ENCODE assay signal across 13 cellular contexts in genomic region chr5:138985256-138985655, GRCh38.
DNase-seq lines count a peak whose midpoint lies in the region; ATAC-seq and TF ChIP-seq lines count a peak whose summit lies in the region.
"Had no signal": no experiment of that assay in that cellular context is flagged by ENCODE, and none has a peak within 500 bp of the region (broad histone marks: within the 10 kb centered on the region; RNA-seq: fewer than 3 reads in every experiment).

No MANE protein-coding gene starts in this region.

- H3K36me3 ChIP-seq in CD4-positive, CD25-positive, alpha-beta regulatory T cell (ENCODE audit: control insufficient read depth, insufficient read depth, low read length), result no peaks in the 10 kb centered on the region
- H3K36me3 ChIP-seq in Loucy (ENCODE audit: insufficient read depth, low read length), result no peaks in the 10 kb centered on the region
- no peaks in the 10 kb centered on the region for H3K36me3 ChIP-seq in neural progenitor cell
- no peaks in the 10 kb centered on the region for H3K36me3 ChIP-seq in gastrocnemius medialis
- H3K36me3 ChIP-seq: prostate gland had no signal

- no peak overlapping the region for H3K9ac ChIP-seq in Loucy (ENCODE audit: low read depth, low read length, poor library complexity, severe bottlenecking)
- H3K9ac ChIP-seq in neural progenitor cell, result no peak overlapping the region

- peaks cover under 1 to 26% (median 14%) of the 10 kb centered on the region in 4 donors for H3K4me1 Mint-ChIP-seq in CD4-positive, CD25-positive, alpha-beta regulatory T cell
- H3K4me1 Mint-ChIP-seq in neural progenitor cell, result peaks cover 26% of the 10 kb centered on the region
- H3K4me1 Mint-ChIP-seq in CD4-positive, alpha-beta T cell (ENCODE audit: low read depth), result peaks cover 28% of the 10 kb centered on the region

- no peaks in the 10 kb centered on the region for H3K9me2 ChIP-seq in Loucy (replicated peaks; ENCODE audit: low read depth, low read length)

- H3K4me2 ChIP-seq in Loucy (ENCODE audit: low read depth, low read length, poor library complexity, severe bottlenecking) (peak overlapping the region; percentile 13), neural progenitor cell (no peak overlapping the region)

- peaks cover 0 to 1% (median 0%) of the 10 kb centered on the region in 7 donors for H3K9me3 Mint-ChIP-seq in CD4-positive, CD25-positive, alpha-beta regulatory T cell
- H3K9me3 Mint-ChIP-seq in neural progenitor cell, result no peaks in the 10 kb centered on the region
- H3K9me3 Mint-ChIP-seq in CD4-positive, alpha-beta T cell, result no peaks in the 10 kb centered on the region
- H3K9me3 Mint-ChIP-seq: activated T-cell treated with anti-CD3 and anti-CD28 coated beads, Interleukin-2, amount 50 U/mL, for 24 hours; T-cell had no signal

- H4K20me1 ChIP-seq in Loucy (ENCODE audit: insufficient read depth, low read length, poor library complexity, severe bottlenecking) (no peaks in the 10 kb centered on the region), neural progenitor cell (ENCODE audit: low read depth) (no peaks in the 10 kb centered on the region)

- ATAC-seq in CD4-positive, CD25-positive, alpha-beta regulatory T cell (ENCODE audit: low read depth in 2 of 2), result no peak
- ATAC-seq in CD4-positive, alpha-beta T cell (ENCODE audit: poor library complexity), result no peak
- no peak for ATAC-seq in gastrocnemius medialis
- ATAC-seq: T-cell had no signal

- CTCF ChIA-PET in CD4-positive, alpha-beta T cell (lab: Charles Lee), result no interaction called here

- H3K27me3 Mint-ChIP-seq in CD4-positive, CD25-positive, alpha-beta regulatory T cell, result no peaks in the 10 kb centered on the region
- peaks cover 3% of the 10 kb centered on the region for H3K27me3 Mint-ChIP-seq in neural progenitor cell (ENCODE audit: insufficient read depth, low read depth)
- H3K27me3 Mint-ChIP-seq in CD4-positive, alpha-beta T cell, result no peaks in the 10 kb centered on the region
- H3K27me3 Mint-ChIP-seq: activated T-cell treated with anti-CD3 and anti-CD28 coated beads, Interleukin-2, amount 50 U/mL, for 24 hours had no signal

- peaks cover 15% of the 10 kb centered on the region for H3K36me3 Mint-ChIP-seq in CD4-positive, CD25-positive, alpha-beta regulatory T cell
- H3K36me3 Mint-ChIP-seq in neural progenitor cell, result peaks cover 3% of the 10 kb centered on the region
- H3K36me3 Mint-ChIP-seq in CD4-positive, alpha-beta T cell (ENCODE audit: low read depth), result no peaks in the 10 kb centered on the region

- H2AFZ ChIP-seq in Loucy (ENCODE audit: low read length) (no peak overlapping the region), neural progenitor cell (replicated peaks) (no peak overlapping the region)

- no peak overlapping the region for H3K4me3 ChIP-seq in CD4-positive, CD25-positive, alpha-beta regulatory T cell (ENCODE audit: low read depth, low read length)
- H3K4me3 ChIP-seq in Loucy (ENCODE audit: low read length, poor library complexity, severe bottlenecking) (no peak overlapping the region), dorsolateral prefrontal cortex (no peak overlapping the region), neural progenitor cell (no peak overlapping the region), gastrocnemius medialis (no peak overlapping the region)
- H3K4me3 ChIP-seq: prostate gland, testis had no signal

- intact Hi-C loops in dorsolateral prefrontal cortex (cut with DNase I) (no loop called here), gastrocnemius medialis (cut with DNase I; ENCODE audit: low total_unique reads) (no loop called here)
- intact Hi-C loops in CD4-positive, alpha-beta T cell (cut with DNase I, micrococcal nuclease), result no loop called here

- H3K4me1 ChIP-seq in CD4-positive, CD25-positive, alpha-beta regulatory T cell (ENCODE audit: control insufficient read depth, insufficient read depth, low read length, poor library complexity, severe bottlenecking), result peaks cover 2% of the 10 kb centered on the region
- H3K4me1 ChIP-seq in Loucy (ENCODE audit: insufficient read depth, low read length, poor library complexity, severe bottlenecking), result peaks cover 44% of the 10 kb centered on the region
- no peaks in the 10 kb centered on the region for H3K4me1 ChIP-seq in neural progenitor cell
- H3K4me1 ChIP-seq in gastrocnemius medialis, result no peaks in the 10 kb centered on the region
- H3K4me1 ChIP-seq: prostate gland, testis had no signal

- peaks cover 2% of the 10 kb centered on the region for H3F3A ChIP-seq in Loucy (ENCODE audit: low read depth)
- peaks cover 6% of the 10 kb centered on the region for H3F3A ChIP-seq in neural progenitor cell (ENCODE audit: low read depth)

- no peak for TF ChIP-seq POLR2A in gastrocnemius medialis (IDR thresholded peaks at IDR 0.05)

- POLR2A ChIA-PET in CD4-positive, alpha-beta T cell (lab: Charles Lee), result no interaction called here

- TF ChIP-seq CTCF in Loucy (conservative IDR thresholded peaks at IDR 0.05; ENCODE audit: low read length) (no peak), dorsolateral prefrontal cortex (IDR thresholded peaks at IDR 0.05 in 54 of 56, conservative IDR thresholded peaks at IDR 0.05 in 2 of 56; ENCODE audit: low read depth in 1 of 56, partially characterized antibody in 56 of 56) (no peak), neural progenitor cell (IDR thresholded peaks at IDR 0.05) (no peak), gastrocnemius medialis (IDR thresholded peaks at IDR 0.05 in 4 of 5, conservative IDR thresholded peaks at IDR 0.05 in 1 of 5) (no peak)
- no peak for TF ChIP-seq CTCF in CD4-positive, alpha-beta T cell (IDR thresholded peaks at IDR 0.05)

- no peak for DNase-seq in CD4-positive, CD25-positive, alpha-beta regulatory T cell
- DNase-seq in dorsolateral prefrontal cortex, result no peak
- no peak for DNase-seq in neural progenitor cell (ENCODE audit: low spot score)
- no peak for DNase-seq in NCI-H1105 treated with DMSO at 0.1 percent for 48 hours (lab: John Stamatoyannopoulos, UW)
- no peak for DNase-seq in CD4-positive, alpha-beta T cell
- no peak for DNase-seq in Ammon's horn (ENCODE audit: low spot score)
- no peak for DNase-seq in gastrocnemius medialis
- DNase-seq: activated T-cell treated with anti-CD3 and anti-CD28 coated beads, Interleukin-2, amount 50 U/mL, for 24 hours; T-cell; testis had no signal

- H3K27ac Mint-ChIP-seq in CD4-positive, CD25-positive, alpha-beta regulatory T cell, result peak overlapping the region in 2 of 3 donors; percentile 44 to 58
- H3K27ac Mint-ChIP-seq in neural progenitor cell, result peak overlapping the region; percentile 19
- no peak overlapping the region for H3K27ac Mint-ChIP-seq in CD4-positive, alpha-beta T cell
- H3K27ac Mint-ChIP-seq: activated T-cell treated with anti-CD3 and anti-CD28 coated beads, Interleukin-2, amount 50 U/mL, for 24 hours; T-cell had no signal

- in situ Hi-C loops in gastrocnemius medialis (cut with MboI; ENCODE audit: low sequenced_read_pairs in 4 of 4), result no loop called here

- H3K4me3 Mint-ChIP-seq in CD4-positive, CD25-positive, alpha-beta regulatory T cell, result no peak overlapping the region
- H3K4me3 Mint-ChIP-seq in neural progenitor cell, result no peak overlapping the region
- no peak overlapping the region for H3K4me3 Mint-ChIP-seq in CD4-positive, alpha-beta T cell
- H3K4me3 Mint-ChIP-seq: activated T-cell treated with anti-CD3 and anti-CD28 coated beads, Interleukin-2, amount 50 U/mL, for 24 hours; T-cell had no signal

- no peaks in the 10 kb centered on the region for H3K27me3 ChIP-seq in CD4-positive, CD25-positive, alpha-beta regulatory T cell (ENCODE audit: control insufficient read depth, insufficient read depth, low read length)
- H3K27me3 ChIP-seq in Loucy (ENCODE audit: insufficient read depth, low read length, poor library complexity, severe bottlenecking) (no peaks in the 10 kb centered on the region), dorsolateral prefrontal cortex (no peaks in the 10 kb centered on the region), neural progenitor cell (no peaks in the 10 kb centered on the region), gastrocnemius medialis (no peaks in the 10 kb centered on the region)
- no peaks in the 10 kb centered on the region for H3K27me3 ChIP-seq in CD4-positive, alpha-beta T cell (ENCODE audit: control insufficient read depth, insufficient read depth, low read length)
- H3K27me3 ChIP-seq: testis had no signal

- H3K79me2 ChIP-seq in Loucy (ENCODE audit: insufficient read depth, low read length) (no peaks in the 10 kb centered on the region), neural progenitor cell (ENCODE audit: low read depth) (no peaks in the 10 kb centered on the region)

- H3K9me3 ChIP-seq in CD4-positive, CD25-positive, alpha-beta regulatory T cell (ENCODE audit: control insufficient read depth in 2 of 2, low read length in 2 of 2), result no peaks in the 10 kb centered on the region
- H3K9me3 ChIP-seq in Loucy (ENCODE audit: insufficient read depth, low read depth, low read length) (no peaks in the 10 kb centered on the region), neural progenitor cell (ENCODE audit: low read depth) (no peaks in the 10 kb centered on the region), gastrocnemius medialis (no peaks in the 10 kb centered on the region)
- no peaks in the 10 kb centered on the region for H3K9me3 ChIP-seq in CD4-positive, alpha-beta T cell (ENCODE audit: control insufficient read depth, low read length)
- H3K9me3 ChIP-seq: prostate gland, testis had no signal

- H3K27ac ChIP-seq in CD4-positive, CD25-positive, alpha-beta regulatory T cell (ENCODE audit: insufficient read depth, low read length, poor library complexity, severe bottlenecking), result no peak overlapping the region
- peak overlapping the region in 46 of 59 donors; percentile 0 to 86 (median 54) for H3K27ac ChIP-seq in dorsolateral prefrontal cortex
- H3K27ac ChIP-seq in neural progenitor cell, result no peak overlapping the region
- H3K27ac ChIP-seq in CD4-positive, alpha-beta T cell (ENCODE audit: low read depth, low read length), result no peak overlapping the region
- no peak overlapping the region for H3K27ac ChIP-seq in gastrocnemius medialis
- H3K27ac ChIP-seq: prostate gland, RWPE1, testis had no signal

Comparison
In these comparisons a context has a peak if more than half of its experiments do, and no peak if none do; other contexts are left out.
1. H3K27ac ChIP-seq: peak in dorsolateral prefrontal cortex (46 of 59); none in CD4-positive, CD25-positive, alpha-beta regulatory T cell (single experiment), neural progenitor cell (single experiment), CD4-positive, alpha-beta T cell (single experiment) and gastrocnemius medialis (0 of 4).